In genomic region chr17:20170085-20170484, GRCh38 we compare ENCODE assay signal across 15 cellular contexts.
A peak's percentile ranks its signal among the peaks of the same experiment; 100 is the strongest.
DNase-seq lines count a peak whose midpoint lies in the region; ATAC-seq and TF ChIP-seq lines count a peak whose summit lies in the region.
"Had no signal": no experiment of that assay in that cellular context is flagged by ENCODE, and none has a peak within 500 bp of the region (broad histone marks: within the 10 kb centered on the region; RNA-seq: fewer than 3 reads in every experiment).

No MANE protein-coding gene starts in this region.

- H3K9ac ChIP-seq in H9 (ENCODE audit: extremely low read depth, insufficient read length, low read length) = no peak overlapping the region

- no peak overlapping the region for H2BK5ac ChIP-seq in H9 (ENCODE audit: insufficient read length, low read length)

- no peak overlapping the region for H3K4ac ChIP-seq in H9 (ENCODE audit: low read depth, low read length)

- H3K4me3 Mint-ChIP-seq in H9 (no peak overlapping the region), type B pancreatic cell (no peak overlapping the region)
- H3K4me3 Mint-ChIP-seq: B cell; CD4-positive, alpha-beta T cell had no signal

- no peak for ATAC-seq in GM21515 (IDR thresholded peaks at IDR 0.05; ENCODE audit: unreplicated experiment)
- ATAC-seq: GM12878 had no signal

- H3K56ac ChIP-seq in H9 (ENCODE audit: insufficient read length, low read depth, low read length) = no peak overlapping the region

- no peak overlapping the region for H3K4me3 ChIP-seq in left ventricle myocardium inferior
- H3K4me3 ChIP-seq: GM12878, HAP-1 had no signal

- TF ChIP-seq CTCF in H9 (conservative IDR thresholded peaks at IDR 0.05) = no peak
- TF ChIP-seq CTCF in type B pancreatic cell (conservative IDR thresholded peaks at IDR 0.05) = no peak
- no peak for TF ChIP-seq CTCF in left ventricle myocardium inferior (IDR thresholded peaks at IDR 0.05; ENCODE audit: borderline replicate concordance)

- intact Hi-C loops in left ventricle myocardium inferior (cut with micrococcal nuclease) = no loop called here

- H2BK20ac ChIP-seq in H9 (ENCODE audit: low read depth, low read length, poor library complexity, severe bottlenecking) = no peak overlapping the region

- H4K91ac ChIP-seq in H9 (ENCODE audit: insufficient read length, low read depth, low read length) = no peak overlapping the region

- H3K9me3 Mint-ChIP-seq in H9 (no peaks in the 10 kb centered on the region), type B pancreatic cell (no peaks in the 10 kb centered on the region)
- H3K9me3 Mint-ChIP-seq: CD4-positive, alpha-beta T cell had no signal

- H3K36me3 Mint-ChIP-seq in H9 (ENCODE audit: insufficient read depth in 1 of 3, low read depth in 3 of 3) (no peaks in the 10 kb centered on the region; a peak in 1 of 7 replicates), type B pancreatic cell (no peaks in the 10 kb centered on the region)

- DNase-seq in H9 (no peak), SK-N-DZ (ENCODE audit: low spot score) (peak; percentile 37), fibroblast of peridontal ligament (ENCODE audit: extremely low read depth) (peak; percentile 68), type B pancreatic cell (ENCODE audit: extremely low spot score, unreplicated experiment) (no peak), hepatic stellate cell (ENCODE audit: low spot score) (no peak), left ventricle myocardium inferior (no peak)
- DNase-seq: C1 segment of cervical spinal cord; CD4-positive, alpha-beta T cell; DMS79; GOT3 had no signal

- H3K14ac ChIP-seq in H9 (ENCODE audit: insufficient read depth, low read length) = no peak overlapping the region; the same call in 1 of the 2 replicates

- no peak overlapping the region for H2AK5ac ChIP-seq in H9 (ENCODE audit: insufficient read length, low read length)

- H4K20me1 ChIP-seq in H9 (ENCODE audit: control insufficient read depth, insufficient read depth, insufficient read length) = no peaks in the 10 kb centered on the region

- no peak overlapping the region for H2AFZ ChIP-seq in H9 (ENCODE audit: low read length)

- H3K27me3 ChIP-seq in H9 (ENCODE audit: insufficient read depth, low read length) (no peaks in the 10 kb centered on the region), left ventricle myocardium inferior (ENCODE audit: low read depth) (peaks cover 4% of the 10 kb centered on the region)

- H3K4me1 Mint-ChIP-seq in H9 (peaks cover 45 to 51% of the 10 kb centered on the region in 2 experiments), type B pancreatic cell (ENCODE audit: unreplicated experiment) (peaks cover 19% of the 10 kb centered on the region)
- H3K4me1 Mint-ChIP-seq: B cell had no signal

- no peak overlapping the region for H3T11ph ChIP-seq in H9 (ENCODE audit: low read length)

- peaks cover 6% of the 10 kb centered on the region for H3K79me1 ChIP-seq in H9 (ENCODE audit: insufficient read depth, low read depth, low read length, poor library complexity, severe bottlenecking)

- no peak overlapping the region for H3K18ac ChIP-seq in H9 (ENCODE audit: insufficient read length, low read depth, low read length)

- no peak overlapping the region for H3K23ac ChIP-seq in H9 (ENCODE audit: insufficient read length, low read depth, low read length)

- H4K8ac ChIP-seq in H9 (replicated peaks; ENCODE audit: insufficient read length, low read depth, low read length) = no peak overlapping the region

- no peaks in the 10 kb centered on the region; the same call in 1 of the 2 replicates for H3K27me3 Mint-ChIP-seq in H9 (ENCODE audit: low read depth)
- no peaks in the 10 kb centered on the region for H3K27me3 Mint-ChIP-seq in type B pancreatic cell
- H3K27me3 Mint-ChIP-seq: B cell; CD4-positive, alpha-beta T cell had no signal

- peaks cover 13% of the 10 kb centered on the region; the same call in 1 of the 2 replicates for H3K79me2 ChIP-seq in H9 (ENCODE audit: insufficient read depth, low read length)

- no peak overlapping the region for H2BK15ac ChIP-seq in H9 (ENCODE audit: low read depth, low read length)

- no peak overlapping the region for H3K27ac ChIP-seq in H9 (ENCODE audit: insufficient read length, low read depth, low read length)
- no peak overlapping the region for H3K27ac ChIP-seq in left ventricle myocardium inferior (replicated peaks)
- H3K27ac ChIP-seq: HL-60 had no signal

- H3K4me1 ChIP-seq in H9 (ENCODE audit: insufficient read depth, low read length) (peaks cover 10% of the 10 kb centered on the region; the same call in 1 of the 2 replicates), left ventricle myocardium inferior (peaks cover 5% of the 10 kb centered on the region)
- H3K4me1 ChIP-seq: HAP-1 had no signal

- H2BK12ac ChIP-seq in H9 (ENCODE audit: insufficient read length, low read depth, low read length) = no peak overlapping the region

- H3K9me3 ChIP-seq in H9 (ENCODE audit: control insufficient read depth, low read depth, low read length) = no peaks in the 10 kb centered on the region
- H3K9me3 ChIP-seq in left ventricle myocardium inferior (replicated peaks) = no peaks in the 10 kb centered on the region
- H3K9me3 ChIP-seq: HAP-1 had no signal

- WGBS in H9 (ENCODE audit: extremely low coverage, insufficient read length, low lambda C conversion rate) = no CpG with 5 or more reads among the region's 3 CpGs

- H3K27ac Mint-ChIP-seq in H9 (peak overlapping the region; percentile 36 to 88 (median 46); a peak in 6 of 7 replicates), type B pancreatic cell (peak overlapping the region; percentile 6)
- H3K27ac Mint-ChIP-seq: B cell; CD4-positive, alpha-beta T cell had no signal

- no peaks in the 10 kb centered on the region for H3K23me2 ChIP-seq in H9 (ENCODE audit: insufficient read length, low read depth, low read length, poor library complexity, severe bottlenecking)

- no peak overlapping the region for H3K4me2 ChIP-seq in H9 (ENCODE audit: insufficient read depth, insufficient read length, low read length)

- H4K5ac ChIP-seq in H9 (ENCODE audit: insufficient read length, low read depth, low read length) = no peak overlapping the region

- no peak overlapping the region for H2BK120ac ChIP-seq in H9 (ENCODE audit: low read depth, low read length, poor library complexity, severe bottlenecking)

- H3K36me3 ChIP-seq in left ventricle myocardium inferior = no peaks in the 10 kb centered on the region
- H3K36me3 ChIP-seq: HAP-1 had no signal

Comparison
In these comparisons a context has a peak if more than half of its experiments do, and no peak if none do; other contexts are left out.
1. DNase-seq: peak in SK-N-DZ (single experiment) and fibroblast of peridontal ligament (single experiment); none in H9 (single experiment), type B pancreatic cell (single experiment), hepatic stellate cell (single experiment) and left ventricle myocardium inferior (single experiment).